7 cellular contexts compared by ENCODE assay signal in genomic region chr9:73152953-73153352, GRCh38. TPM values are rescaled to one million over a fixed set of nuclear protein-coding genes. Genes with fewer than 3 reads are reported as not detected.
DNase-seq lines count a peak whose midpoint lies in the region; ATAC-seq lines count a peak whose summit lies in the region.

No MANE protein-coding gene starts in this region.

- intact Hi-C loops in left ventricle myocardium superior (cut with micrococcal nuclease): no loop called here

- peaks cover 3% of the 10 kb centered on the region for H3K4me1 ChIP-seq in urinary bladder (ENCODE audit: insufficient read depth)

- H3K9me3 Mint-ChIP-seq in T-cell: no peaks in the 10 kb centered on the region

- H3K4me1 Mint-ChIP-seq in T-cell: peaks cover 77 to 88% (median 82%) of the 10 kb centered on the region in 3 donors

- no peaks in the 10 kb centered on the region for H3K36me3 ChIP-seq in urinary bladder (ENCODE audit: insufficient read depth)

- WGBS in urinary bladder: 43% methylated on average over 2 of the region's 2 CpGs

- H3K36me3 Mint-ChIP-seq in T-cell: peaks cover 20% of the 10 kb centered on the region

- CTCF ChIA-PET in T-cell (lab: Charles Lee): interaction anchor here (1.0 to 1.5 kb wide), 6 partner anchors 9 to 45 kb away, joined by 3 to 11 read pairs (median 6); no protein-coding TSS in a partner anchor

- ATAC-seq in GM19023 (IDR thresholded peaks at IDR 0.05; ENCODE audit: unreplicated experiment): peak; percentile 48
- peak; percentile 75 for ATAC-seq in HG02973 (IDR thresholded peaks at IDR 0.05; ENCODE audit: unreplicated experiment)
- peak in 2 of 4 experiments; percentile 35 to 44 for ATAC-seq in T-cell (replicated peaks in 1 of 4)
- peak; percentile 71 for ATAC-seq in left ventricle myocardium superior

- peak overlapping the region; percentile 73 for H3K27ac ChIP-seq in urinary bladder (ENCODE audit: low read depth)

- DNase-seq in T-cell: no peak
- DNase-seq in left ventricle myocardium superior: no peak
- no peak for DNase-seq in H4 (ENCODE audit: low spot score)
- no peak for DNase-seq in SK-N-DZ (ENCODE audit: low spot score)

- POLR2A ChIA-PET in T-cell (lab: Charles Lee): interaction anchor here (0.6 to 2.8 kb wide), 14 partner anchors 10 to 1876 kb away, joined by 3 to 69 read pairs (median 4); no protein-coding TSS in a partner anchor

- H3K27me3 Mint-ChIP-seq in T-cell: peaks cover 0 to 1% of the 10 kb centered on the region in 2 donors

- H3K4me3 Mint-ChIP-seq in T-cell: peak overlapping the region; percentile 87 to 98 (median 91)

- H3K4me3 ChIP-seq in urinary bladder (ENCODE audit: low read depth, low read length): peak overlapping the region; percentile 28

- H3K27ac Mint-ChIP-seq in T-cell: peak overlapping the region; percentile 91 to 94

RNA-seq across cellular contexts. Expression of gene ANXA1, which starts 1.3 kb away (rescaled TPM):
- total RNA-seq in T-cell (100 to 1,000 TPM; 173 to 570 (median 200) TPM), left ventricle myocardium superior (52.1 TPM), urinary bladder (353 TPM)
- polyA plus RNA-seq in urinary bladder: 221 TPM
- total RNA-seq in H4 (2014; rRNA removed; shearing (Covaris generic)): 659 and 754 TPM in 2 replicates
- not detected in 2 replicates for polyA plus RNA-seq in SK-N-DZ (2014; cell fraction: cytosol; rRNA removed)
- not detected in 2 replicates for polyA plus RNA-seq in SK-N-DZ (2014; cell fraction: nucleus; rRNA removed)
